Comparison of ENCODE assay signal across 22 cellular contexts in the genomic region with DNA sequence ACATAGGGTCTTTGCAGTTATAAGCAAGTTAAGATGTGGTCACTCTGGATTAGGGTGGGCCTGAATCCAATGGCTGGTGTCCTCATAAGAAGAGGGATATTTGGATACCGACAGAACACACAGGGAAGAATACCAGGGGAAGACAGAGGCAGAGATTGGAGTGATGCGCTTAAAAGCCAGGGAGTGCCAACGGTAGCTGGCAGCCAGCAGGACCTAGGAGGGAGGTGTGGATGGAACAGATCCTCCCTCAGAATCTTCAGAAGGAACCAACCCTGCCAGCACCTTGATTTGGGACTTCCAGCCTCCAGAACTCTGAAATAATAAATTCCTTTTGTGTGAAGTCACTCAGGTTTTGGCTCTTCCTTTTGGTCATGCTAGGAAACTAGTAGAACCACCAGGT.
"Had no signal": no experiment of that assay in that cellular context is flagged by ENCODE, and none has a peak within 500 bp of the region (broad histone marks: within the 10 kb centered on the region; RNA-seq: fewer than 3 reads in every experiment).

No MANE protein-coding gene starts in this region.

- H3K27ac Mint-ChIP-seq: mesothelial cell of epicardium, progenitor cell of endocrine pancreas had no signal

- H3K4me1 Mint-ChIP-seq: mesothelial cell of epicardium had no signal

- H3K4me3 ChIP-seq: left lung, lower lobe of right lung, ovary, right atrium auricular region, right lobe of liver, skin epidermis, spleen, tibial nerve, upper lobe of left lung, vagina had no signal

- ATAC-seq: left colon; left lung; lower lobe of right lung; naive thymus-derived CD4-positive, alpha-beta T cell; natural killer cell treated with Interleukin-12 subunit alpha and Interleukin-12 subunit beta and Interleukin-15 and Interleukin-18, amount 100 ng/mL, for 72 hours; right lobe of liver; stimulated activated effector memory CD8-positive, alpha-beta T cell treated with anti-CD3 and anti-CD28 coated beads, Interleukin-12 subunit alpha, Interleukin-12 subunit beta, amount 100 ng/mL, for 72 hours; stimulated activated naive CD8-positive, alpha-beta T cell treated with anti-CD3 and anti-CD28 coated beads, Interleukin-15, amount 100 ng/mL, for 72 hours had no signal

- H3K4me1 ChIP-seq: left lung, lower lobe of right lung, right atrium auricular region, right lobe of liver, tibial nerve, upper lobe of left lung, vagina had no signal

- H3K27me3 ChIP-seq: left lung, ovary, right atrium auricular region, right lobe of liver, spleen, tibial nerve, upper lobe of left lung, vagina had no signal

- H3K36me3 Mint-ChIP-seq: mesothelial cell of epicardium had no signal

- H3K9me3 Mint-ChIP-seq: mesothelial cell of epicardium; natural killer cell treated with Interleukin-12 subunit alpha and Interleukin-12 subunit beta and Interleukin-15 and Interleukin-18, amount 100 ng/mL, for 72 hours; stimulated activated effector memory CD8-positive, alpha-beta T cell treated with anti-CD3 and anti-CD28 coated beads, Interleukin-12 subunit alpha, Interleukin-12 subunit beta, amount 100 ng/mL, for 72 hours had no signal

- DNase-seq: hippocampal formation; kidney glomerular epithelial cell; left colon; left lung; lower lobe of right lung; naive thymus-derived CD4-positive, alpha-beta T cell; ovary; right lobe of liver; spleen; stimulated activated CD4-positive, alpha-beta T cell treated with anti-CD3 and anti-CD28 coated beads, Interleukin-4, amount 100 ng/mL, for 24 hours; stimulated activated naive CD4-positive, alpha-beta T cell treated with Interleukin-2 at 50 U/mL for 16 hours; stimulated activated naive CD8-positive, alpha-beta T cell treated with anti-CD3 and anti-CD28 coated beads, Interleukin-15, amount 100 ng/mL, for 72 hours; substantia nigra; upper lobe of left lung had no signal

- H3K27me3 Mint-ChIP-seq: naive thymus-derived CD4-positive, alpha-beta T cell; natural killer cell treated with Interleukin-12 subunit alpha and Interleukin-12 subunit beta and Interleukin-15 and Interleukin-18, amount 100 ng/mL, for 72 hours; stimulated activated naive CD8-positive, alpha-beta T cell treated with anti-CD3 and anti-CD28 coated beads, Interleukin-15, amount 100 ng/mL, for 72 hours had no signal

- H3K27ac ChIP-seq: left lung, lower lobe of right lung, ovary, right lobe of liver, skin epidermis, spleen, tibial nerve, upper lobe of left lung, vagina had no signal

- H3K36me3 ChIP-seq: left lung, lower lobe of right lung, ovary, right atrium auricular region, right lobe of liver, tibial nerve, upper lobe of left lung, vagina had no signal

- H3K9me3 ChIP-seq: left lung, lower lobe of right lung, ovary, right atrium auricular region, right lobe of liver, spleen, tibial nerve, upper lobe of left lung, vagina had no signal

- H3K4me3 Mint-ChIP-seq: mesothelial cell of epicardium; naive thymus-derived CD4-positive, alpha-beta T cell; natural killer cell treated with Interleukin-12 subunit alpha and Interleukin-12 subunit beta and Interleukin-15 and Interleukin-18, amount 100 ng/mL, for 72 hours; stimulated activated effector memory CD8-positive, alpha-beta T cell treated with anti-CD3 and anti-CD28 coated beads, Interleukin-12 subunit alpha, Interleukin-12 subunit beta, amount 100 ng/mL, for 72 hours; stimulated activated naive CD8-positive, alpha-beta T cell treated with anti-CD3 and anti-CD28 coated beads, Interleukin-15, amount 100 ng/mL, for 72 hours had no signal
